In genomic region chr11:61161190-61162091, GRCh38 we compare ENCODE assay signal across 8 cellular contexts. TPM values are rescaled to one million over a fixed set of nuclear protein-coding genes. Genes with fewer than 3 reads are reported as not detected.
DNase-seq lines count a peak whose midpoint lies in the region; ATAC-seq and TF ChIP-seq lines count a peak whose summit lies in the region.

VPS37C (minus strand) TSS chr11:61161426; CDS start chr11:61138829, 22,597 bp downstream.

- H3K36me3 ChIP-seq in heart right ventricle (peaks cover 0 to 17% (median 0%) of the 10 kb centered on the region in 9 donors), upper lobe of right lung (no peaks in the 10 kb centered on the region)

- TF ChIP-seq CTCF in heart right ventricle (IDR thresholded peaks at IDR 0.05): peak in 8 of 9 donors; percentile 9 to 47 (median 29)
- TF ChIP-seq CTCF in progenitor cell of endocrine pancreas (IDR thresholded peaks at IDR 0.05; ENCODE audit: unreplicated experiment): peak; percentile 30
- peak; percentile 16 for TF ChIP-seq CTCF in upper lobe of right lung (IDR thresholded peaks at IDR 0.05)

- intact Hi-C loops in heart right ventricle (cut with DNase I): no loop called here
- intact Hi-C loops in upper lobe of right lung (cut with DNase I): no loop called here

- no peaks in the 10 kb centered on the region for H3K9me3 Mint-ChIP-seq in progenitor cell of endocrine pancreas (ENCODE audit: low read depth)

- no peaks in the 10 kb centered on the region for H3K27me3 Mint-ChIP-seq in progenitor cell of endocrine pancreas

- peaks cover 0 to 70% (median 29%) of the 10 kb centered on the region in 9 donors for H3K4me1 ChIP-seq in heart right ventricle
- peaks cover 21% of the 10 kb centered on the region for H3K4me1 ChIP-seq in upper lobe of right lung

- peaks cover 4% of the 10 kb centered on the region for H3K36me3 Mint-ChIP-seq in progenitor cell of endocrine pancreas (ENCODE audit: insufficient read depth)

- ATAC-seq in GM18498 (IDR thresholded peaks at IDR 0.05; ENCODE audit: unreplicated experiment): peak; percentile 82
- peak; percentile 72 for ATAC-seq in HG02870 (IDR thresholded peaks at IDR 0.05; ENCODE audit: unreplicated experiment)
- ATAC-seq in heart right ventricle: peak; percentile 97 to 99 (median 98)
- peak; percentile 94 for ATAC-seq in upper lobe of right lung

- peaks cover 0 to 4% (median 0%) of the 10 kb centered on the region in 11 donors for H3K9me3 ChIP-seq in heart right ventricle
- H3K9me3 ChIP-seq in upper lobe of right lung: no peaks in the 10 kb centered on the region

- peak within 1 kb of the TSS; percentile 67 to 92 (median 76) for H3K4me3 ChIP-seq in heart right ventricle
- H3K4me3 ChIP-seq in upper lobe of right lung: peak within 1 kb of the TSS; percentile 77

- peak within 1 kb of the TSS; percentile 95 for H3K27ac Mint-ChIP-seq in progenitor cell of endocrine pancreas

- DNase-seq in NCI-H146 (lab: John Stamatoyannopoulos, UW): peak; percentile 93
- DNase-seq in T-helper 1 cell: peak; percentile 79 to 93 (median 85)
- DNase-seq in amniotic stem cell (lab: John Stamatoyannopoulos, UW): peak; percentile 77
- peak; percentile 84 to 92 for DNase-seq in heart right ventricle
- DNase-seq in progenitor cell of endocrine pancreas (ENCODE audit: low spot score, unreplicated experiment): peak; percentile 93
- peak; percentile 96 for DNase-seq in upper lobe of right lung

- 0 to 1% methylated on average over 77 to 85 of the region's 85 CpGs for WGBS in heart right ventricle, 2 donors

- H3K27me3 ChIP-seq in heart right ventricle (no peaks in the 10 kb centered on the region), upper lobe of right lung (no peaks in the 10 kb centered on the region)

- H3K4me1 Mint-ChIP-seq in progenitor cell of endocrine pancreas (ENCODE audit: low read depth): peaks cover 42% of the 10 kb centered on the region

- H3K27ac ChIP-seq in heart right ventricle (peak within 1 kb of the TSS; percentile 92 to 99 (median 96)), upper lobe of right lung (peak within 1 kb of the TSS; percentile 96)

- peak within 1 kb of the TSS; percentile 85 for H3K4me3 Mint-ChIP-seq in progenitor cell of endocrine pancreas (ENCODE audit: low read depth)

RNA-seq across cellular contexts. Expression of gene VPS37C, which starts in this region (rescaled TPM):
- 10 to 100 TPM; 10.6 to 21.8 (median 15.5) TPM for total RNA-seq in heart right ventricle
- polyA plus RNA-seq in heart right ventricle: 10 to 100 TPM in 1 of 2 donors, 1 to 10 TPM in 1; 7.7 to 18.6 TPM
- 28.1 and 30.8 TPM in 2 replicates for total RNA-seq in progenitor cell of endocrine pancreas
- total RNA-seq in upper lobe of right lung: 30.2 TPM

Comparison
In these comparisons a context has a peak if more than half of its experiments do, and no peak if none do; other contexts are left out.
1. Peak in every context shown above with its lines: DNase-seq, ATAC-seq, H3K4me3 ChIP-seq and H3K27ac ChIP-seq.